9 cellular contexts compared by ENCODE assay signal in genomic region chrX:47637546-47638195, GRCh38. TPM values are rescaled to one million over a fixed set of nuclear protein-coding genes. Genes with fewer than 3 reads are reported as not detected.
A peak's percentile ranks its signal among the peaks of the same experiment; 100 is the strongest.
DNase-seq lines count a peak whose midpoint lies in the region; ATAC-seq and TF ChIP-seq lines count a peak whose summit lies in the region.
"Had no signal": no experiment of that assay in that cellular context is flagged by ENCODE, and none has a peak within 500 bp of the region (broad histone marks: within the 10 kb centered on the region; RNA-seq: fewer than 3 reads in every experiment).

No MANE protein-coding gene starts in this region.

- H3K36me3 ChIP-seq in HEK293 (ENCODE audit: control insufficient read depth in 2 of 2, insufficient read depth in 1 of 2, low read length in 2 of 2) (peaks cover 17 to 75% of the 10 kb centered on the region in 2 experiments), suprapubic skin (peaks cover 46% of the 10 kb centered on the region), HAP-1 (replicated peaks) (peaks cover 69% of the 10 kb centered on the region)

- CTCF ChIA-PET in HEK293 (lab: Yijun Ruan, JAX), result no interaction called here

- ATAC-seq in HG03439 (IDR thresholded peaks at IDR 0.05; ENCODE audit: unreplicated experiment), result no peak

- POLR2A ChIA-PET in HEK293 (lab: Yijun Ruan, JAX), result no interaction called here

- H3K9me3 ChIP-seq in HEK293 (ENCODE audit: control insufficient read depth, insufficient read depth, low read depth, low read length) (peaks cover 4% of the 10 kb centered on the region; the same call in 1 of the 2 replicates), suprapubic skin (no peaks in the 10 kb centered on the region), HAP-1 (no peaks in the 10 kb centered on the region)

- 79% methylated on average over 17 of the region's 31 CpGs for WGBS in suprapubic skin

- TF ChIP-seq POLR2A in suprapubic skin (IDR thresholded peaks at IDR 0.05), result no peak

- no peak overlapping the region for H3K27ac ChIP-seq in HEK293 (ENCODE audit: extremely low read depth, low read depth, low read length)
- no peak overlapping the region for H3K27ac ChIP-seq in suprapubic skin

- H3K4me1 ChIP-seq in HEK293 (ENCODE audit: control insufficient read depth, insufficient read depth, low read length) (no peaks in the 10 kb centered on the region), suprapubic skin (no peaks in the 10 kb centered on the region), HAP-1 (no peaks in the 10 kb centered on the region)

- in situ Hi-C loops in HAP-1 (cut with MboI; ENCODE audit: low sequenced_read_pairs), result no loop called here

- H3K27me3 ChIP-seq in suprapubic skin, result no peaks in the 10 kb centered on the region
- no peaks in the 10 kb centered on the region for H3K27me3 ChIP-seq in HAP-1 (ENCODE audit: low read depth)

- H3K4me3 ChIP-seq in HEK293 (ENCODE audit: low read depth, low read length), result no peak overlapping the region
- peak overlapping the region; percentile 7 for H3K4me3 ChIP-seq in suprapubic skin
- H3K4me3 ChIP-seq in HAP-1, result no peak overlapping the region

- no peak for TF ChIP-seq CTCF in HEK293 (tag by site-specific recombination; IDR thresholded peaks at IDR 0.05)
- no peak for TF ChIP-seq CTCF in suprapubic skin (IDR thresholded peaks at IDR 0.05)

- no peak for TF ChIP-seq EP300 in suprapubic skin (IDR thresholded peaks at IDR 0.05)

- peak; percentile 77 for DNase-seq in Ammon's horn (ENCODE audit: low spot score)
- DNase-seq in activated T-cell treated with anti-CD3 and anti-CD28 coated beads, Interleukin-2, amount 50 U/mL, for 1 hour, result peak; percentile 42
- peak in 38 of 51 donors; percentile 0 to 63 (median 28) for DNase-seq in hypothalamus (lab: John Stamatoyannopoulos, UW)
- no peak for DNase-seq in suprapubic skin (ENCODE audit: low spot score in 2 of 2)
- DNase-seq in HAP-1 (ENCODE audit: low spot score in 2 of 2), result no peak
- DNase-seq in GF-D8 (lab: John Stamatoyannopoulos, UW), result no peak

TF ChIP-seq in HEK293, 187 proteins besides CTCF, POLR2A, EP300 and RAD21:
- TF ChIP-seq ZNF701 (tag by site-specific recombination; IDR thresholded peaks at IDR 0.05) (no peak), SP2 (tag by site-specific recombination; IDR thresholded peaks at IDR 0.05) (peak; percentile 25)

RNA-seq across cellular contexts. Expression of gene CFP, which starts 7.9 kb away (rescaled TPM):
- 1 to 10 TPM; 1.1 to 4.5 (median 2.4) TPM for total RNA-seq in suprapubic skin

RNA-seq across cellular contexts. Expression of gene ELK1, which starts 12.7 kb away (rescaled TPM):
- 10 to 100 TPM; 18.3 to 32.1 (median 29.8) TPM for total RNA-seq in suprapubic skin

RNA-seq across cellular contexts. Expression of gene SYN1, which starts 18.0 kb away (rescaled TPM):
- total RNA-seq in suprapubic skin, result 1 to 10 TPM in 1 of 4 donors, under 1 TPM in 2, not detected in 1; 0.34 to 2.2 (median 0.89) TPM
- total RNA-seq: fibroblast of villous mesenchyme had no signal

RNA-seq across cellular contexts. Expression of gene UXT, which starts 21.3 kb away (rescaled TPM):
- 100 to 1,000 TPM in 3 of 4 donors, 10 to 100 TPM in 1; 82.6 to 127 (median 118) TPM for total RNA-seq in suprapubic skin

RNA-seq across cellular contexts. Expression of gene TIMP1, which starts 55.4 kb away (rescaled TPM):
- total RNA-seq in suprapubic skin, result 10 to 100 TPM; 37.7 to 94.2 (median 69.2) TPM

Comparison
In these comparisons a context has a peak if more than half of its experiments do, and no peak if none do; other contexts are left out.
1. DNase-seq: peak in Ammon's horn (single experiment), activated T-cell treated with anti-CD3 and anti-CD28 coated beads, Interleukin-2, amount 50 U/mL, for 1 hour (single experiment) and hypothalamus (38 of 51); none in suprapubic skin (0 of 2), HAP-1 (0 of 2) and GF-D8 (single experiment).